ENCODE assay signal across 13 cellular contexts in the genomic region with DNA sequence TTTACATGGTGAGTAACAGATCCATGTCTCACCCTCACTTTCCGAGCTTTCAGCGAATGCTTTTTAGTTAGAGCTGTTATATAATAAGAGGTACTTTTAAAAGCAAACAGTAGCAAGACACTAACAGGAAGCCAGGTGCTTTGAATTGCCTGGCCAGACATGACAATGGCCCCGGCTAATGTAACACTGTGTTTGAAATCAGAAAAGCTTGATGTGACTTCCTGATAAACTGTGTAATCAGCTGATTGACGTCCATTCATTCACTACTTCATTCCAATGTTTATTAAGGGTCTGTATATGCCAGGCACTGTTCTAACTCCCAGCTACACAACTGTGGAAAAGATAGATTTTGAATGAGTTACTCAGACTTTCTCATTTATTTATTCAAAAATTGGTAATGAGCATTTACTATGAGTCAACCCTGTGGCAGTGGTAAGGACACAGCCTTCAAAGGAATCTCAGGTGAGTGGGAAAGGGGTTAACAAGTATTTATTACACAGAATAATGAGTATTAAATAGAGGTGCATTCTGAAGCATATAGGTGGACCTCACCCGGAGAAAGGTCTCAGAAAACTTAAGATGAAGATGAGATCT.
DNase-seq lines count a peak whose midpoint lies in the region; ATAC-seq and TF ChIP-seq lines count a peak whose summit lies in the region.
"Had no signal": no experiment of that assay in that cellular context is flagged by ENCODE, and none has a peak within 500 bp of the region (broad histone marks: within the 10 kb centered on the region; RNA-seq: fewer than 3 reads in every experiment).

No MANE protein-coding gene starts in this region.

- no peaks in the 10 kb centered on the region for H3K27me3 Mint-ChIP-seq in nephron (ENCODE audit: low read depth)

- no peak for ATAC-seq in activated CD4-positive, CD25-positive, alpha-beta regulatory T cell treated with anti-CD3 and anti-CD28 coated beads, Interleukin-2, amount 50 U/mL, for 24 hours
- ATAC-seq: activated T-cell treated with anti-CD3 and anti-CD28 coated beads, Interleukin-2, amount 50 U/mL, for 4 hours had no signal

- DNase-seq in COR-L47 (lab: John Stamatoyannopoulos, UW) (peak; percentile 87), NCI-H1436 treated with DMSO at 0.1 percent for 48 hours (lab: John Stamatoyannopoulos, UW) (peak; percentile 98), adipocyte (ENCODE audit: low read depth) (peak; percentile 12), dedifferentiated amniotic fluid mesenchymal stem cell (ENCODE audit: extremely low spot score) (no peak), NOMO-1 treated with dmso at 0.1 percent for 144 hours (lab: John Stamatoyannopoulos, UW; ENCODE audit: unreplicated experiment) (no peak), HK-2 (ENCODE audit: unreplicated experiment) (no peak)
- DNase-seq: activated T-cell treated with anti-CD3 and anti-CD28 coated beads, Interleukin-2, amount 50 U/mL, for 4 hours; CD4-positive, alpha-beta memory T cell; NCI-H526; T1000 had no signal

- no peaks in the 10 kb centered on the region for H3K9me3 Mint-ChIP-seq in nephron
- H3K9me3 Mint-ChIP-seq: activated T-cell treated with anti-CD3 and anti-CD28 coated beads, Interleukin-2, amount 50 U/mL, for 4 hours had no signal

- no peaks in the 10 kb centered on the region for H3K36me3 Mint-ChIP-seq in nephron (ENCODE audit: low read depth)
- H3K36me3 Mint-ChIP-seq: CD4-positive, alpha-beta memory T cell had no signal

- no peak for TF ChIP-seq CTCF in nephron (IDR thresholded peaks at IDR 0.05; ENCODE audit: unreplicated experiment in 3 of 3)

- no peak overlapping the region for H3K4me3 Mint-ChIP-seq in nephron
- H3K4me3 Mint-ChIP-seq: activated T-cell treated with anti-CD3 and anti-CD28 coated beads, Interleukin-2, amount 50 U/mL, for 4 hours; CD4-positive, alpha-beta memory T cell had no signal

- peak overlapping the region; percentile 62 to 84 (median 65) for H3K27ac Mint-ChIP-seq in nephron

- no peak overlapping the region for H3K4me3 ChIP-seq in adipocyte (ENCODE audit: low read length)
- H3K4me3 ChIP-seq: pancreas had no signal

- no peaks in the 10 kb centered on the region for H3K36me3 ChIP-seq in adipocyte (ENCODE audit: control insufficient read depth, insufficient read depth, low read length, severe bottlenecking)
- H3K36me3 ChIP-seq: pancreas had no signal

- H3K4me1 ChIP-seq in adipocyte (ENCODE audit: control insufficient read depth, insufficient read depth, low read length): peaks cover 37% of the 10 kb centered on the region

- no peaks in the 10 kb centered on the region for H3K9me3 ChIP-seq in adipocyte (ENCODE audit: control insufficient read depth, low read length)
- H3K9me3 ChIP-seq: pancreas had no signal

- no peaks in the 10 kb centered on the region for H3K27me3 ChIP-seq in adipocyte (replicated peaks; ENCODE audit: control insufficient read depth, insufficient read depth, low read length)
- H3K27me3 ChIP-seq: pancreas had no signal

- peaks cover 48% of the 10 kb centered on the region for H3K4me1 Mint-ChIP-seq in nephron

- H3K9ac ChIP-seq in adipocyte (ENCODE audit: low read length): no peak overlapping the region

Comparison
In these comparisons a context has a peak if more than half of its experiments do, and no peak if none do; other contexts are left out.
1. DNase-seq: peak in COR-L47 (single experiment), NCI-H1436 treated with DMSO at 0.1 percent for 48 hours (single experiment) and adipocyte (single experiment); none in dedifferentiated amniotic fluid mesenchymal stem cell (single experiment), NOMO-1 treated with dmso at 0.1 percent for 144 hours (single experiment) and HK-2 (single experiment).